24 cellular contexts compared by ENCODE assay signal in the genomic region with DNA sequence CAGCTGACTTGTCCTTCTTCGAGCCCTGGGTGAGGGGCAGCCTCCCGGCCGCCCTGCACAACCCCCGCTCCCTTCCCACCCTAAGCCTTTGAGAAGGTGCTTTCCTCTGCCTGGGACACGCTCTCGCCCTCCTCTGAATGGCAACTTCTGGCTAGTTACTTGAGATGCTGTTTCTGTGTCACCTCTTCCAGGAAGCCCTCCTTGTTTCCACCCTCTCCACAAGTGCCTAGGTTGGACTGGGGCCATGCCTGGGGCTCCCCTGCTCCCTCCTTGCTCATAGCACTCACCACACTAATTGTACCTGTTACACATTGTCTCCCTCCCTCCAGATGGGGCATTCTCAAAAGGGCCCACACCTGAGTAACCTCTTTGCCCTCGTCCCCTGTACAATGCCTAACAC.
DNase-seq lines count a peak whose midpoint lies in the region; ATAC-seq and TF ChIP-seq lines count a peak whose summit lies in the region.
"Had no signal": no experiment of that assay in that cellular context is flagged by ENCODE, and none has a peak within 500 bp of the region (broad histone marks: within the 10 kb centered on the region; RNA-seq: fewer than 3 reads in every experiment).

No MANE protein-coding gene starts in this region.

- no peak for TF ChIP-seq CTCF in HEK293 (tag by site-specific recombination; IDR thresholded peaks at IDR 0.05)
- TF ChIP-seq CTCF in upper lobe of left lung (IDR thresholded peaks at IDR 0.05): no peak

- H3K27me3 ChIP-seq in upper lobe of left lung: no peaks in the 10 kb centered on the region

- H3K27me3 Mint-ChIP-seq in immature natural killer cell (ENCODE audit: low read depth in 3 of 3): peaks cover under 1 to 9% (median 7%) of the 10 kb centered on the region in 3 donors

- no peak for TF ChIP-seq EP300 in upper lobe of left lung (IDR thresholded peaks at IDR 0.05)

- DNase-seq in RPMI8226: peak; percentile 57
- DNase-seq in immature natural killer cell: no peak
- no peak for DNase-seq in upper lobe of left lung
- no peak for DNase-seq in SW480 (ENCODE audit: low spot score)
- DNase-seq in substantia nigra (lab: John Stamatoyannopoulos, UW): no peak
- DNase-seq: AML-193; CD4-positive, alpha-beta T cell; COR-L47; GM23248; HFFc6; MV-4-11; NCI-H1105; NCI-H1436 treated with DMSO at 0.1 percent for 48 hours; NCI-H187 treated with DMSO at 0.1 percent for 48 hours; NCI-H2107; NCI-H446 treated with DMSO at 0.1 percent for 48 hours; PC-9; SHP77 had no signal

- peak overlapping the region in 4 of 6 donors; percentile 1 to 76 (median 25) for H3K27ac Mint-ChIP-seq in immature natural killer cell
- H3K27ac Mint-ChIP-seq: CD4-positive, alpha-beta T cell; HFFc6 had no signal

- peaks cover 16 to 18% of the 10 kb centered on the region in 2 donors for H3K4me1 Mint-ChIP-seq in immature natural killer cell

- POLR2A ChIA-PET in HEK293 (lab: Yijun Ruan, JAX): no interaction called here

- H3K4me3 ChIP-seq in HEK293 (ENCODE audit: low read depth, low read length) (no peak overlapping the region), upper lobe of left lung (no peak overlapping the region)
- H3K4me3 ChIP-seq: BLaER1 treated with 17β-estradiol and CSF1 and Interleukin-3, amounts not matched to agents 10 nM and 100 nM; GM23248; PC-9 had no signal

- H3K4me1 ChIP-seq in HEK293 (ENCODE audit: control insufficient read depth, insufficient read depth, low read length) (peaks cover 3% of the 10 kb centered on the region), upper lobe of left lung (peaks cover 0 to 10% (median 2%) of the 10 kb centered on the region in 4 donors)

- H3K9me3 ChIP-seq in HEK293 (ENCODE audit: control insufficient read depth, insufficient read depth, low read depth, low read length) (no peaks in the 10 kb centered on the region), upper lobe of left lung (no peaks in the 10 kb centered on the region)
- H3K9me3 ChIP-seq: BLaER1 treated with 17β-estradiol and CSF1 and Interleukin-3, amounts not matched to agents 10 nM and 100 nM had no signal

- H3K36me3 Mint-ChIP-seq in immature natural killer cell: peaks cover 0 to 4% (median 0%) of the 10 kb centered on the region in 3 donors

- ATAC-seq in upper lobe of left lung (ENCODE audit: low FRiP score in 2 of 2): no peak
- no peak for ATAC-seq in HG02884 (IDR thresholded peaks at IDR 0.05; ENCODE audit: unreplicated experiment)

- no peak overlapping the region for H3K4me3 Mint-ChIP-seq in immature natural killer cell
- H3K4me3 Mint-ChIP-seq: CD4-positive, alpha-beta T cell; H9; HFFc6 had no signal

- H3K36me3 ChIP-seq in HEK293 (ENCODE audit: control insufficient read depth in 2 of 2, insufficient read depth in 1 of 2, low read length in 2 of 2) (no peaks in the 10 kb centered on the region), upper lobe of left lung (no peaks in the 10 kb centered on the region)
- H3K36me3 ChIP-seq: BLaER1 treated with 17β-estradiol and CSF1 and Interleukin-3, amounts not matched to agents 10 nM and 100 nM had no signal

- no peak for TF ChIP-seq POLR2A in upper lobe of left lung (IDR thresholded peaks at IDR 0.05)

- WGBS in upper lobe of left lung, 2 donors: 86 to 88% methylated on average over 7 of the region's 7 CpGs

- CTCF ChIA-PET in HEK293 (lab: Yijun Ruan, JAX): interaction anchor here (0.6 to 11.3 kb wide), 10 partner anchors 9 to 614 kb away, joined by 3 to 318 read pairs (median 4); partner anchors contain the start of gene SCUBE1

- no peak overlapping the region for H3K27ac ChIP-seq in HEK293 (ENCODE audit: extremely low read depth, low read depth, low read length)
- peak overlapping the region in 3 of 4 donors; percentile 40 to 77 (median 59) for H3K27ac ChIP-seq in upper lobe of left lung
- H3K27ac ChIP-seq in substantia nigra (ENCODE audit: low read depth, low read length, poor library complexity, severe bottlenecking): no peak overlapping the region
- H3K27ac ChIP-seq: GM23248, HL-60, PC-9, RWPE1 had no signal

- H3K9me3 Mint-ChIP-seq in immature natural killer cell: no peaks in the 10 kb centered on the region
- H3K9me3 Mint-ChIP-seq: CD4-positive, alpha-beta T cell; H9; HFFc6 had no signal

TF ChIP-seq in HEK293, 187 proteins besides CTCF, POLR2A, EP300 and RAD21:
- TF ChIP-seq IKZF3 (tag by site-specific recombination; IDR thresholded peaks at IDR 0.05) (no peak), ZNF404 (tag by site-specific recombination; IDR thresholded peaks at IDR 0.05) (no peak), ZNF341 (tag by site-specific recombination; IDR thresholded peaks at IDR 0.05; ENCODE audit: low read depth) (no peak), SCRT2 (tag by site-specific recombination; IDR thresholded peaks at IDR 0.05) (peak; percentile 41; the same call in 1 of the 2 replicates)

Comparison
In these comparisons a context has a peak if more than half of its experiments do, and no peak if none do; other contexts are left out.
1. H3K27ac ChIP-seq: peak in upper lobe of left lung (3 of 4); none in HEK293 (single experiment) and substantia nigra (single experiment).